Comparison of ENCODE assay signal across 21 cellular contexts in genomic region chr4:112343330-112343729, GRCh38. TPM values are rescaled to one million over a fixed set of nuclear protein-coding genes. Genes with fewer than 3 reads are reported as not detected.
A peak's percentile ranks its signal among the peaks of the same experiment; 100 is the strongest.
DNase-seq lines count a peak whose midpoint lies in the region; ATAC-seq, FAIRE-seq and TF ChIP-seq lines count a peak whose summit lies in the region.
"Had no signal": no experiment of that assay in that cellular context is flagged by ENCODE, and none has a peak within 500 bp of the region (broad histone marks: within the 10 kb centered on the region; RNA-seq: fewer than 3 reads in every experiment).

No MANE protein-coding gene starts in this region.

- CTCF ChIA-PET in H1 (lab: Charles Lee; ENCODE audit: partially characterized antibody) = interaction anchor here (0.6 to 2.5 kb wide), 9 partner anchors 13 to 521 kb away, joined by 3 to 7 read pairs (median 4); no protein-coding TSS in a partner anchor

- H2BK5ac ChIP-seq in H1 (ENCODE audit: low read depth, low read length) = no peak overlapping the region

- H3K9ac ChIP-seq in HUES64 (ENCODE audit: low read depth, low read length) (no peak overlapping the region), H1 (replicated peaks in 1 of 4; ENCODE audit: extremely low read depth in 1 of 4, low read depth in 3 of 4, low read length in 3 of 4) (no peak overlapping the region)

- H2BK12ac ChIP-seq in H1 (ENCODE audit: low read depth, low read length) = no peak overlapping the region

- no peak overlapping the region for H4K91ac ChIP-seq in H1 (replicated peaks; ENCODE audit: insufficient read length, low read length)

- no peak overlapping the region for H2BK20ac ChIP-seq in H1 (ENCODE audit: low read length)

- no peak for TF ChIP-seq RAD21 in H1 (IDR thresholded peaks at IDR 0.05 in 1 of 2, conservative IDR thresholded peaks at IDR 0.05 in 1 of 2; ENCODE audit: low read depth in 2 of 2, low read length in 2 of 2)

- H4K20me1 ChIP-seq in H1 (replicated peaks in 1 of 2; ENCODE audit: control insufficient read depth in 1 of 2, insufficient read depth in 2 of 2, low read length in 2 of 2) = no peaks in the 10 kb centered on the region

- H3K4ac ChIP-seq in H1 (replicated peaks; ENCODE audit: insufficient read length, low read depth, low read length) = no peak overlapping the region

- TF ChIP-seq POLR2A in H1 (IDR thresholded peaks at IDR 0.05; ENCODE audit: control extremely low read depth in 1 of 2, low read depth in 2 of 2, low read length in 2 of 2) = no peak

- H3K18ac ChIP-seq in H1 (ENCODE audit: extremely low read depth, low read length) = no peak overlapping the region

- H2BK15ac ChIP-seq in H1 (ENCODE audit: low read length) = no peak overlapping the region

- no peak for TF ChIP-seq CTCF in H1 (IDR thresholded peaks at IDR 0.05; ENCODE audit: control extremely low read depth in 1 of 3, insufficient read depth in 1 of 3, low read depth in 1 of 3, low read length in 3 of 3)

- no peak overlapping the region for H2BK120ac ChIP-seq in H1 (replicated peaks; ENCODE audit: low read depth, low read length)

- no peak overlapping the region; the same call in 1 of the 2 replicates for H3K27ac ChIP-seq in HUES64 (ENCODE audit: low read depth, low read length)
- H3K27ac ChIP-seq in H1 (ENCODE audit: low read depth, low read length) = no peak overlapping the region
- H3K27ac ChIP-seq: esophagus squamous epithelium, HL-60, WERI-Rb-1 had no signal

- no peak overlapping the region for H4K5ac ChIP-seq in H1 (ENCODE audit: insufficient read length, low read depth, low read length)

- DNase-seq in COLO668 (lab: John Stamatoyannopoulos, UW; ENCODE audit: unreplicated experiment) = peak; percentile 10
- peak; percentile 53 for DNase-seq in NCI-H2227 (lab: John Stamatoyannopoulos, UW; ENCODE audit: unreplicated experiment)
- DNase-seq in H1 (ENCODE audit: low read depth in 1 of 2, low spot score in 2 of 2) = no peak
- no peak for DNase-seq in NCI-H226
- no peak for DNase-seq in NCI-H2081 treated with DMSO at 0.1 percent for 48 hours (lab: John Stamatoyannopoulos, UW)
- no peak for DNase-seq in activated naive CD4-positive, alpha-beta T cell treated with Interleukin-2 at 50 U/mL for 16 hours
- DNase-seq: activated CD8-positive, alpha-beta T cell treated with anti-CD3 and anti-CD28 coated beads for 36 hours; activated T-cell treated with anti-CD3 and anti-CD28 coated beads, Interleukin-2, amount 50 U/mL, for 1 hour; effector memory CD4-positive, alpha-beta T cell; esophagus squamous epithelium; left ventricle myocardium superior; MM.1S; NCI-H774; PC-3; T-helper 17 cell; WERI-Rb-1 had no signal

- WGBS in HUES64 = 7% methylated on average over 6 of the region's 6 CpGs
- WGBS in H1 (ENCODE audit: extremely low coverage in 1 of 2, insufficient coverage in 1 of 2, insufficient read length in 1 of 2, insufficient replicate concordance in 2 of 2, low coverage in 1 of 2, low lambda C conversion rate in 2 of 2, missing lambda C conversion rate in 1 of 2), 2 experiments = 11% methylated on average over 6 of the region's 6 CpGs; no CpG with 5 or more reads in 1 of the 2 experiments

- H2AK5ac ChIP-seq in H1 (ENCODE audit: low read depth, low read length) = no peak overlapping the region

- no peaks in the 10 kb centered on the region for H3K23me2 ChIP-seq in H1 (ENCODE audit: low read depth, low read length)

- no peak overlapping the region for H3K56ac ChIP-seq in H1 (replicated peaks; ENCODE audit: insufficient read length, low read depth, low read length)

- H3K4me1 ChIP-seq in HUES64 (ENCODE audit: insufficient read depth, low read length) (peaks cover 48% of the 10 kb centered on the region), H1 (replicated peaks in 1 of 4; ENCODE audit: control insufficient read depth in 3 of 4, insufficient read depth in 4 of 4, low read length in 3 of 4) (peaks cover 5 to 16% (median 14%) of the 10 kb centered on the region in 4 experiments; a peak in 6 of 7 replicates)
- H3K4me1 ChIP-seq: esophagus squamous epithelium had no signal

- TF ChIP-seq EP300 in H1 (IDR thresholded peaks at IDR 0.05; ENCODE audit: borderline replicate concordance in 1 of 2, low read depth in 2 of 2, low read length in 2 of 2) = no peak

- POLR2A ChIA-PET in H1 (lab: Charles Lee; ENCODE audit: partially characterized antibody) = interaction anchor here (0.9 kb wide), 1 partner anchor 302 kb away, joined by 3 read pairs; no protein-coding TSS in a partner anchor

- H3K14ac ChIP-seq in H1 (ENCODE audit: insufficient read length) = no peak overlapping the region

- peaks cover 48% of the 10 kb centered on the region for H3K27me3 ChIP-seq in HUES64 (ENCODE audit: insufficient read depth, low read length)
- H3K27me3 ChIP-seq in H1 (replicated peaks in 1 of 4; ENCODE audit: control insufficient read depth in 3 of 4, extremely low read depth in 1 of 4, insufficient read depth in 3 of 4, low read length in 3 of 4) = no peaks in the 10 kb centered on the region; a peak in 2 of 7 replicates
- H3K27me3 ChIP-seq: esophagus squamous epithelium had no signal

- ATAC-seq in SK-N-SH treated with all-trans-retinoic acid at 6 μM for 48 hours = no peak
- ATAC-seq: activated CD8-positive, alpha-beta T cell treated with anti-CD3 and anti-CD28 coated beads for 36 hours; activated naive CD4-positive, alpha-beta T cell treated with anti-CD3 and anti-CD28 coated beads, Interleukin-2, amount 50 U/mL, for 72 hours; left ventricle myocardium superior; PC-3; T-helper 17 cell had no signal

- H3K36me3 ChIP-seq in HUES64 (ENCODE audit: insufficient read depth, low read length) (no peaks in the 10 kb centered on the region), H1 (ENCODE audit: control insufficient read depth in 2 of 4, insufficient read depth in 4 of 4, low read length in 3 of 4) (no peaks in the 10 kb centered on the region)
- H3K36me3 ChIP-seq: esophagus squamous epithelium, WERI-Rb-1 had no signal

- peak; percentile 55 for FAIRE-seq in H1 (lab: Jason Lieb, UNC)
- FAIRE-seq: urothelium cell line had no signal

- H3K9me3 ChIP-seq in HUES64 (ENCODE audit: insufficient read depth, low read depth, low read length) (no peaks in the 10 kb centered on the region), H1 (ENCODE audit: insufficient read depth in 2 of 2, low read depth in 1 of 2, low read length in 1 of 2) (no peaks in the 10 kb centered on the region)
- H3K9me3 ChIP-seq: esophagus squamous epithelium had no signal

- H3K23ac ChIP-seq in H1 (ENCODE audit: insufficient read length) = no peak overlapping the region

- no peaks in the 10 kb centered on the region for H3K79me1 ChIP-seq in H1 (ENCODE audit: low read depth, low read length)

- H3K4me3 ChIP-seq in HUES64 (ENCODE audit: low read length) (peak overlapping the region; percentile 23; the same call in 1 of the 2 replicates), H1 (ENCODE audit: extremely low read depth in 1 of 4, insufficient read depth in 2 of 4, low read depth in 3 of 4, low read length in 4 of 4) (peak overlapping the region in 1 of 4 experiments; percentile 44; a peak in 4 of 8 replicates)
- H3K4me3 ChIP-seq: esophagus squamous epithelium had no signal

- no peak overlapping the region for H4K8ac ChIP-seq in H1 (ENCODE audit: extremely low read depth, insufficient read depth, low read length)

- H3K4me2 ChIP-seq in H1 (ENCODE audit: insufficient read depth in 1 of 2, low read depth in 2 of 2, low read length in 2 of 2) = peak overlapping the region; percentile 51 to 68

- H2AFZ ChIP-seq in H1 (ENCODE audit: low read length) = no peak overlapping the region

- H3K79me2 ChIP-seq in H1 (ENCODE audit: control insufficient read depth in 1 of 2, insufficient read depth in 2 of 2, low read length in 2 of 2) = no peaks in the 10 kb centered on the region

TF ChIP-seq in H1, 55 proteins besides CTCF, POLR2A, EP300 and RAD21:
- TF ChIP-seq ASH2L (IDR thresholded peaks at IDR 0.05; ENCODE audit: low read length) (peak; percentile 62), GTF2F1 (IDR thresholded peaks at IDR 0.05; ENCODE audit: borderline replicate concordance, low read depth, low read length) (no peak), TCF12 (IDR thresholded peaks at IDR 0.05; ENCODE audit: low read depth, low read length) (no peak)
TF ChIP-seq in H1: peak in this region for 1.

TF ChIP-seq in SK-N-SH treated with all-trans-retinoic acid at 6 μM for 48 hours, 23 proteins besides CTCF, POLR2A, EP300 and RAD21 (continues in another document):
- no peak for TF ChIP-seq TCF4 (CRISPR knock-in tag; IDR thresholded peaks at IDR 0.05; ENCODE audit: borderline replicate concordance)

RNA-seq across cellular contexts. Expression of gene ALPK1, which starts 46.2 kb away (rescaled TPM):
- polyA plus RNA-seq in HUES64 (2013, experiment 1 of 2) = 0.15 TPM
- polyA plus RNA-seq in HUES64 (2013, experiment 2 of 2) = 0.44 TPM
- 0.43 and 0.44 TPM in 2 replicates for total RNA-seq in H1 (2021; fragmentation: NEBNext Ultra II Directional; extraction: Animal tissue kit (Norgen Biotek cat#: 25700))
- polyA plus RNA-seq in H1 (2011; rRNA removed) = 0.03 and 0.08 TPM in 2 replicates
- polyA plus RNA-seq in H1 (2011; cell fraction: cytosol; rRNA removed) = 0.12 TPM
- 0.23 TPM for polyA plus RNA-seq in H1 (2011; cell fraction: nucleus; rRNA removed)
- polyA plus RNA-seq in H1 (2012, experiment 1 of 2) = 0.06 to 0.33 TPM (median 0.24 TPM) in 4 replicates
- polyA plus RNA-seq in H1 (2012, experiment 2 of 2) = not detected
- 0.14 TPM for polyA plus RNA-seq in H1 (2013, experiment 1 of 2)
- polyA plus RNA-seq in H1 (2013, experiment 2 of 2) = 0.13 TPM
- 0.57 and 0.61 TPM in 2 replicates for polyA minus RNA-seq in H1 (2011; rRNA and poly(A)+ RNA removed)
- 0.59 TPM for polyA minus RNA-seq in H1 (2011; cell fraction: cytosol; rRNA and poly(A)+ RNA removed)
- 3.3 TPM for polyA minus RNA-seq in H1 (2011; cell fraction: nucleus; rRNA and poly(A)+ RNA removed)

RNA-seq across cellular contexts. Expression of gene TIFA, which starts 57.6 kb away (rescaled TPM):
- 5.6 TPM for polyA plus RNA-seq in HUES64 (2013, experiment 1 of 2)
- polyA plus RNA-seq in HUES64 (2013, experiment 2 of 2) = 4.8 TPM
- 2.7 and 2.9 TPM in 2 replicates for total RNA-seq in H1 (2021; fragmentation: NEBNext Ultra II Directional; extraction: Animal tissue kit (Norgen Biotek cat#: 25700))
- 0.42 and 0.77 TPM in 2 replicates for polyA plus RNA-seq in H1 (2011; rRNA removed)
- 0.81 TPM for polyA plus RNA-seq in H1 (2011; cell fraction: cytosol; rRNA removed)
- 0.36 TPM for polyA plus RNA-seq in H1 (2011; cell fraction: nucleus; rRNA removed)
- polyA plus RNA-seq in H1 (2012, experiment 1 of 2) = 1.2 to 2.5 TPM (median 1.6 TPM) in 4 replicates
- 1.4 TPM for polyA plus RNA-seq in H1 (2012, experiment 2 of 2)
- 2.2 TPM for polyA plus RNA-seq in H1 (2013, experiment 1 of 2)
- 2.0 TPM for polyA plus RNA-seq in H1 (2013, experiment 2 of 2)
- 1.1 and 1.2 TPM in 2 replicates for polyA minus RNA-seq in H1 (2011; rRNA and poly(A)+ RNA removed)
- polyA minus RNA-seq in H1 (2011; cell fraction: cytosol; rRNA and poly(A)+ RNA removed) = 0.66 TPM
- 1.6 TPM for polyA minus RNA-seq in H1 (2011; cell fraction: nucleus; rRNA and poly(A)+ RNA removed)

Comparison
In these comparisons a context has a peak if more than half of its experiments do, and no peak if none do; other contexts are left out.
1. DNase-seq: peak in COLO668 (single experiment) and NCI-H2227 (single experiment); none in H1 (0 of 2), NCI-H226 (single experiment), NCI-H2081 treated with DMSO at 0.1 percent for 48 hours (single experiment) and activated naive CD4-positive, alpha-beta T cell treated with Interleukin-2 at 50 U/mL for 16 hours (single experiment).